In the genomic region with DNA sequence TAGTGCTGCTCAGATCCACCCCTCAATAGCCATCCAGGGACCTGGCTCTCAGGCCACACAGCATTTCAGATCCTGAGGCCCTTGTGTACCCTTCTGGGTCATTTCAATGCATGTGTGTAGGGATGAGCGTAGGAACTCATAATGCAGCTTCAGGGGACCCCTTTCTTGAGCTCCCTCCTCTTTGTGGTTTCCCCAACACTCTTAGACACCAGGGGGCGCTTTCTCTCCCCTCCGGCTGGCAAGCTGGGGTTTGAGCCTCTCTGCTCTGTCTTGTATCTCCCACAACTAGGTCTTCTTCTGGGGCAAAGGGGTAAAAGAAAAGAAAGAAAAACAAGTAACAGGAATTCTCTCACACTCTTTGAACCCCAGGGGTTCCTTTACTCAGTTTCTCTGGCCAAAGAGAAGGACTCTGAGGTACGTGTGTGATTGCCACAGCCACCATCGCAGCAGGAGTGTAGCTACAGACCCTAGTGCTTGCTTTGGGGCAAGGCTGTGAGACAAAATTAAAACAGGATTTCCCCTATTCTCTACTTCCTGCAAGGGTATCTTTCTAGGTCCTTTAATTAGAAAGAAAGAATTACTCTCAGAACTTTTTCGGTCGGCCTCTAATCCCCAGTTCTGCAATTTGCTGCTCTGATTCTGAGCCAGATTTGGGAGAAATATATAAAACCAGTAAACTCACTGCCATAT, we compare ENCODE assay signal across 8 cellular contexts. TPM values are rescaled to one million over a fixed set of nuclear protein-coding genes. Genes with fewer than 3 reads are reported as not detected.
DNase-seq lines count a peak whose midpoint lies in the region; ATAC-seq and TF ChIP-seq lines count a peak whose summit lies in the region.

No MANE protein-coding gene starts in this region.

- no peak overlapping the region for H2AFZ ChIP-seq in osteoblast (ENCODE audit: low read length)

- H3K79me2 ChIP-seq in osteoblast (ENCODE audit: insufficient read depth, low read length), result no peaks in the 10 kb centered on the region

- peak; percentile 45 for TF ChIP-seq POLR2A in GM18505 (IDR thresholded peaks at IDR 0.05; ENCODE audit: borderline replicate concordance, extremely low read depth, insufficient read depth, insufficient read length)

- POLR2A ChIA-PET in activated CD4-positive, alpha-beta memory T cell treated with anti-CD3 and anti-CD28 coated beads for 36 hours (lab: Charles Lee), result interaction anchor here (0.7 kb wide), 1 partner anchor 12 kb away, joined by 3 read pairs; no protein-coding TSS in a partner anchor

- H3K27me3 Mint-ChIP-seq in activated CD4-positive, alpha-beta memory T cell treated with anti-CD3 and anti-CD28 coated beads for 36 hours, result no peaks in the 10 kb centered on the region

- peaks cover 7% of the 10 kb centered on the region for H3K4me1 ChIP-seq in osteoblast (ENCODE audit: insufficient read depth, low read length)

- H3K36me3 Mint-ChIP-seq in activated CD4-positive, alpha-beta memory T cell treated with anti-CD3 and anti-CD28 coated beads for 36 hours, result no peaks in the 10 kb centered on the region

- DNase-seq in AG20443 (ENCODE audit: low spot score) (peak; percentile 77), NCI-H1930 (lab: John Stamatoyannopoulos, UW) (peak; percentile 50 to 66), fibroblast of the aortic adventitia (ENCODE audit: low read depth) (peak; percentile 57), osteoblast (ENCODE audit: insufficient read length, low spot score, missing footprints) (peak; percentile 66), cerebellar nuclear complex (lab: John Stamatoyannopoulos, UW) (no peak)
- peak; percentile 64 for DNase-seq in activated CD4-positive, alpha-beta memory T cell treated with anti-CD3 and anti-CD28 coated beads for 36 hours

- H3K9me3 ChIP-seq in osteoblast (ENCODE audit: low read depth, low read length), result no peaks in the 10 kb centered on the region

- peaks cover 4% of the 10 kb centered on the region for H3K36me3 ChIP-seq in osteoblast (ENCODE audit: insufficient read depth, low read length)

- no peak overlapping the region for H3K4me2 ChIP-seq in osteoblast (ENCODE audit: insufficient read depth, low read length)

- no peaks in the 10 kb centered on the region for H3K27me3 ChIP-seq in osteoblast (ENCODE audit: insufficient read depth, low read length)

- no peak overlapping the region for H3K4me3 Mint-ChIP-seq in activated CD4-positive, alpha-beta memory T cell treated with anti-CD3 and anti-CD28 coated beads for 36 hours

- peak; percentile 87 for ATAC-seq in GM18505 (IDR thresholded peaks at IDR 0.05; ENCODE audit: unreplicated experiment)
- ATAC-seq in HG02884 (IDR thresholded peaks at IDR 0.05; ENCODE audit: unreplicated experiment), result peak; percentile 81

- H3K9me3 Mint-ChIP-seq in activated CD4-positive, alpha-beta memory T cell treated with anti-CD3 and anti-CD28 coated beads for 36 hours, result no peaks in the 10 kb centered on the region

- CTCF ChIA-PET in activated CD4-positive, alpha-beta memory T cell treated with anti-CD3 and anti-CD28 coated beads for 36 hours (lab: Charles Lee), result interaction anchor here (0.6 to 4.4 kb wide), 24 partner anchors 9 to 315 kb away, joined by 3 to 71 read pairs (median 4); no protein-coding TSS in a partner anchor

- TF ChIP-seq CTCF in fibroblast of the aortic adventitia (IDR thresholded peaks at IDR 0.05; ENCODE audit: insufficient read depth, low read length) (peak; percentile 81), osteoblast (IDR thresholded peaks at IDR 0.05; ENCODE audit: extremely low read depth, low read depth, low read length) (peak; percentile 82)

- H3K4me3 ChIP-seq in fibroblast of the aortic adventitia (ENCODE audit: low read depth, low read length), result no peak overlapping the region
- no peak overlapping the region for H3K4me3 ChIP-seq in osteoblast (ENCODE audit: insufficient read depth, low read length)

- no peak overlapping the region for H3K27ac Mint-ChIP-seq in activated CD4-positive, alpha-beta memory T cell treated with anti-CD3 and anti-CD28 coated beads for 36 hours

- no peaks in the 10 kb centered on the region for H4K20me1 ChIP-seq in osteoblast (ENCODE audit: insufficient read depth, low read length)

- intact Hi-C loops in activated CD4-positive, alpha-beta memory T cell treated with anti-CD3 and anti-CD28 coated beads for 36 hours (cut with micrococcal nuclease), result loop anchor here (1.0 kb wide), 1 partner anchor 312 kb away; no protein-coding TSS in a partner anchor

- H3K4me1 Mint-ChIP-seq in activated CD4-positive, alpha-beta memory T cell treated with anti-CD3 and anti-CD28 coated beads for 36 hours (ENCODE audit: low read depth), result peaks cover 4% of the 10 kb centered on the region

- H3K27ac ChIP-seq in osteoblast (ENCODE audit: low read depth, low read length), result no peak overlapping the region

RNA-seq across cellular contexts. Expression of a gene that starts 38.0 kb away (rescaled TPM):
- total RNA-seq in activated CD4-positive, alpha-beta memory T cell treated with anti-CD3 and anti-CD28 coated beads for 36 hours, result 1 to 10 TPM in 1 of 2 experiments, under 1 TPM in 1; 1.00 to 1.4 TPM
- total RNA-seq in fibroblast of the aortic adventitia (ENCODE audit: low replicate concordance) (4.6 and 7.3 TPM in 2 replicates), osteoblast (3.8 and 4.0 TPM in 2 replicates)

Comparison
In these comparisons a context has a peak if more than half of its experiments do, and no peak if none do; other contexts are left out.
1. DNase-seq: peak in AG20443 (single experiment), NCI-H1930 (2 of 2), activated CD4-positive, alpha-beta memory T cell treated with anti-CD3 and anti-CD28 coated beads for 36 hours (single experiment), fibroblast of the aortic adventitia (single experiment) and osteoblast (single experiment); none in cerebellar nuclear complex (0 of 2).